2 cellular contexts compared by ENCODE assay signal in genomic region chr6:142011775-142012174, GRCh38.
TF ChIP-seq lines count a peak whose summit lies in the region.

No MANE protein-coding gene starts in this region.

TF ChIP-seq in HCT116, 20 proteins besides CTCF, POLR2A, EP300 and RAD21:
- TF ChIP-seq TCF7L2 (IDR thresholded peaks at IDR 0.05; ENCODE audit: borderline replicate concordance, extremely low read depth, insufficient read depth, insufficient read length), result no peak
- no peak for TF ChIP-seq ZFX (IDR thresholded peaks at IDR 0.05)
- TF ChIP-seq SIN3A (IDR thresholded peaks at IDR 0.05; ENCODE audit: low read depth), result no peak
- no peak for TF ChIP-seq SP1 (IDR thresholded peaks at IDR 0.05; ENCODE audit: low read depth)
- no peak for TF ChIP-seq EGR1 (IDR thresholded peaks at IDR 0.05; ENCODE audit: low read depth)
- no peak for TF ChIP-seq EZH2phosphoT487 (IDR thresholded peaks at IDR 0.05; ENCODE audit: borderline replicate concordance)
- no peak for TF ChIP-seq CEBPB (IDR thresholded peaks at IDR 0.05; ENCODE audit: low read depth)
- no peak for TF ChIP-seq ZNF274 (IDR thresholded peaks at IDR 0.05; ENCODE audit: low read depth, low read length)

TF ChIP-seq in K562, 482 proteins besides CTCF, POLR2A, EP300 and RAD21 (continues in another document):
- TF ChIP-seq POLR2AphosphoS2 (IDR thresholded peaks at IDR 0.05; ENCODE audit: low read length), result no peak
- peak; percentile 89 for TF ChIP-seq ATF3 (IDR thresholded peaks at IDR 0.05)
- TF ChIP-seq ATF3 (CRISPR knock-in tag; conservative IDR thresholded peaks at IDR 0.05), result no peak
- TF ChIP-seq HDAC2 (IDR thresholded peaks at IDR 0.05), result no peak
- peak; percentile 69; the same call in 1 of the 2 replicates for TF ChIP-seq ATF2 (CRISPR knock-in tag; IDR thresholded peaks at IDR 0.05)
- TF ChIP-seq ZNF561 (CRISPR knock-in tag; conservative IDR thresholded peaks at IDR 0.05), result no peak
- TF ChIP-seq EZH2 (IDR thresholded peaks at IDR 0.05; ENCODE audit: borderline replicate concordance, low read depth, low read length), result no peak
- TF ChIP-seq ZBTB11 (CRISPR knock-in tag; IDR thresholded peaks at IDR 0.05), result no peak
- TF ChIP-seq CCNT2 (IDR thresholded peaks at IDR 0.05; ENCODE audit: borderline replicate concordance, extremely low read depth, insufficient read length, low read depth, low read length), result no peak
- TF ChIP-seq MCM7 (IDR thresholded peaks at IDR 0.05), result no peak
- TF ChIP-seq HMG20B (CRISPR knock-in tag; IDR thresholded peaks at IDR 0.05), result no peak
- no peak for TF ChIP-seq ZKSCAN3 (CRISPR knock-in tag; IDR thresholded peaks at IDR 0.05)
- no peak for TF ChIP-seq DDX20 (tag; IDR thresholded peaks at IDR 0.05; ENCODE audit: low read depth)
- peak; percentile 44; the same call in 1 of the 2 replicates for TF ChIP-seq JUND (IDR thresholded peaks at IDR 0.05; ENCODE audit: borderline replicate concordance, low read depth, low read length)
- peak; percentile 74; the same call in 2 of the 3 replicates for TF ChIP-seq JUND (tag; IDR thresholded peaks at IDR 0.05; ENCODE audit: borderline replicate concordance, low read depth, low read length)
- TF ChIP-seq KDM2B (CRISPR knock-in tag; IDR thresholded peaks at IDR 0.05), result no peak
- TF ChIP-seq PHB2 (IDR thresholded peaks at IDR 0.05; ENCODE audit: low read depth), result no peak
- no peak for TF ChIP-seq UBTF (IDR thresholded peaks at IDR 0.05; ENCODE audit: borderline replicate concordance in 1 of 2, low read depth in 2 of 2, low read length in 2 of 2)
- no peak for TF ChIP-seq THRB (CRISPR knock-in tag; conservative IDR thresholded peaks at IDR 0.05)
- no peak for TF ChIP-seq POU5F1 (IDR thresholded peaks at IDR 0.05; ENCODE audit: borderline replicate concordance, low read depth, low read length, partially characterized antibody)
- TF ChIP-seq VEZF1 (CRISPR knock-in tag; IDR thresholded peaks at IDR 0.05), result no peak
- TF ChIP-seq ATF7 (IDR thresholded peaks at IDR 0.05), result peak; percentile 82
- no peak for TF ChIP-seq ZBTB26 (CRISPR knock-in tag; IDR thresholded peaks at IDR 0.05)
- TF ChIP-seq MEIS2 (IDR thresholded peaks at IDR 0.05; ENCODE audit: partially characterized antibody), result no peak
- no peak for TF ChIP-seq IRF9 (tag; IDR thresholded peaks at IDR 0.05)
- no peak for TF ChIP-seq CBX1 (IDR thresholded peaks at IDR 0.05; ENCODE audit: low read depth)
- no peak for TF ChIP-seq REST (CRISPR knock-in tag; IDR thresholded peaks at IDR 0.05; ENCODE audit: low read depth)
- no peak for TF ChIP-seq ZFX (CRISPR knock-in tag; IDR thresholded peaks at IDR 0.05)
- no peak for TF ChIP-seq ZNF592 (IDR thresholded peaks at IDR 0.05)
- no peak for TF ChIP-seq POLR3G (IDR thresholded peaks at IDR 0.05; ENCODE audit: extremely low read depth, insufficient read length, insufficient replicate concordance)
